In the genomic region with DNA sequence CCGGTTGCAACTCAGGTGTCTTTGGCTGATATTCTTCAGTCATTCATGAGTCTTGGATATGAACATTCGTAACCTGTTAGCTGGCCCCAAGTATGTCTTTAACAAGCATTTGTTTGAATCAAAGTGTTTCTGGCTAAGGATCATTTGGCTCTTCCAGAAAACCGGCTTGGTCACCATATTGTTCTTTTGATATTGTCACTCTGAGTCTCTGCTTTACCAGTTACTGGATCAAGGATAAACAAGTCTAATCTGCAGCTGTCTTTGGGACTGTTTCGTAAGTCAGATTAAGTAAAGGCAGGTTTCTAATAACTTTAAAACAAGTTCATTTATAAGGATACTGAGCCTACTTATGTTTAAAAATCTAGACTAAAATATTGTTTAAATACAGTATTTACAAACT, we compare ENCODE assay signal across 21 cellular contexts.
"Had no signal": no experiment of that assay in that cellular context is flagged by ENCODE, and none has a peak within 500 bp of the region (broad histone marks: within the 10 kb centered on the region; RNA-seq: fewer than 3 reads in every experiment).

No MANE protein-coding gene starts in this region.

- H3K27ac Mint-ChIP-seq: activated CD8-positive, alpha-beta memory T cell treated with anti-CD3 and anti-CD28 coated beads, Interleukin-2, amount 10 ng/mL, durations not matched to agents 7 days and 5 days had no signal

- H3K27me3 Mint-ChIP-seq: activated CD8-positive, alpha-beta memory T cell treated with anti-CD3 and anti-CD28 coated beads, Interleukin-2, amount 10 ng/mL, durations not matched to agents 7 days and 5 days; activated naive CD4-positive, alpha-beta T cell treated with anti-CD3 and anti-CD28 coated beads, Interleukin-2, amount 10 ng/mL, durations not matched to agents 7 days and 5 days; progenitor cell of endocrine pancreas had no signal

- H3K27me3 ChIP-seq: dorsolateral prefrontal cortex, right atrium auricular region, stomach, vagina had no signal

- H3K9me3 ChIP-seq: right atrium auricular region, stomach, vagina had no signal

- FAIRE-seq: colon, small intestine had no signal

- H3K9me3 Mint-ChIP-seq: activated naive CD4-positive, alpha-beta T cell treated with anti-CD3 and anti-CD28 coated beads, Interleukin-2, amount 10 ng/mL, durations not matched to agents 7 days and 5 days; activated T-cell treated with anti-CD3 and anti-CD28 coated beads, Interleukin-2, amount 50 U/mL, for 4 hours had no signal

- ATAC-seq: activated CD8-positive, alpha-beta memory T cell treated with anti-CD3 and anti-CD28 coated beads, Interleukin-2, amount 10 ng/mL, durations not matched to agents 7 days and 5 days; activated T-cell treated with anti-CD3 and anti-CD28 coated beads, Interleukin-2, amount 50 U/mL, for 4 hours had no signal

- DNase-seq: activated CD4-positive, alpha-beta T cell treated with anti-CD3 and anti-CD28 coated beads for 1 hour; activated CD4-positive, alpha-beta T cell treated with anti-CD3 and anti-CD28 coated beads, Interleukin-2, amount 50 U/mL, for 4 hours; activated CD8-positive, alpha-beta memory T cell treated with anti-CD3 and anti-CD28 coated beads, Interleukin-2, amount 10 ng/mL, durations not matched to agents 7 days and 5 days; activated naive CD4-positive, alpha-beta T cell treated with anti-CD3 and anti-CD28 coated beads, Interleukin-2, amount 10 ng/mL, durations not matched to agents 7 days and 5 days; activated T-cell treated with anti-CD3 and anti-CD28 coated beads, Interleukin-2, amount 50 U/mL, for 4 hours; central memory CD4-positive, alpha-beta T cell; dorsolateral prefrontal cortex; mesenchymal stem cell; occipital lobe; small intestine; stimulated activated CD4-positive, alpha-beta T cell treated with anti-CD3 and anti-CD28 coated beads, Interleukin-15, amount 100 ng/mL, for 24 hours; stimulated activated CD4-positive, alpha-beta T cell treated with anti-CD3 and anti-CD28 coated beads, Interleukin-2, amount 100 ng/mL, for 48 hours; stomach; SW 1271; trophoblast cell; WERI-Rb-1 had no signal

- H3K4me1 ChIP-seq: stomach had no signal

- H3K27ac ChIP-seq: epithelial cell of prostate, stomach, vagina, WERI-Rb-1 had no signal

- H3K4me3 ChIP-seq: dorsolateral prefrontal cortex, right atrium auricular region, stomach, vagina had no signal

- H3K4me3 Mint-ChIP-seq: activated CD8-positive, alpha-beta memory T cell treated with anti-CD3 and anti-CD28 coated beads, Interleukin-2, amount 10 ng/mL, durations not matched to agents 7 days and 5 days; activated naive CD4-positive, alpha-beta T cell treated with anti-CD3 and anti-CD28 coated beads, Interleukin-2, amount 10 ng/mL, durations not matched to agents 7 days and 5 days; activated T-cell treated with anti-CD3 and anti-CD28 coated beads, Interleukin-2, amount 50 U/mL, for 4 hours had no signal

- H3K4me1 Mint-ChIP-seq: activated CD8-positive, alpha-beta memory T cell treated with anti-CD3 and anti-CD28 coated beads, Interleukin-2, amount 10 ng/mL, durations not matched to agents 7 days and 5 days had no signal
